In genomic region chr19:10106100-10106936, GRCh38 we compare ENCODE assay signal across 8 cellular contexts. TPM values are rescaled to one million over a fixed set of nuclear protein-coding genes. Genes with fewer than 3 reads are reported as not detected.
DNase-seq lines count a peak whose midpoint lies in the region; ATAC-seq and TF ChIP-seq lines count a peak whose summit lies in the region.

Gene PPAN, plus strand, starts transcription at chr19:10106362. Its CDS starts 33 bp downstream, at chr19:10106395.

- H4K91ac ChIP-seq in H9 (ENCODE audit: insufficient read length, low read depth, low read length): no peak within 1 kb of the TSS

- H3K14ac ChIP-seq in H9 (ENCODE audit: insufficient read depth, low read length): peak within 1 kb of the TSS; percentile 95

- H3K4ac ChIP-seq in H9 (ENCODE audit: low read depth, low read length): no peak within 1 kb of the TSS; the same call in 1 of the 2 replicates

- H3K23me2 ChIP-seq in H9 (ENCODE audit: insufficient read length, low read depth, low read length, poor library complexity, severe bottlenecking): peaks cover 7% of the 10 kb centered on the region

- peak; percentile 99 for DNase-seq in EH (ENCODE audit: low read depth)
- DNase-seq in H9: peak; percentile 97
- peak; percentile 100 for DNase-seq in MG63
- DNase-seq in SHP77 (lab: John Stamatoyannopoulos, UW): peak; percentile 93 to 98
- peak; percentile 94 for DNase-seq in activated T-helper 9 cell treated with anti-CD3 and anti-CD28 coated beads, Interleukin-2, amount 50 U/mL, for 16 hours (ENCODE audit: low read depth)
- DNase-seq in fibroblast of peridontal ligament (ENCODE audit: extremely low read depth): peak; percentile 97
- peak; percentile 99 for DNase-seq in natural killer cell treated with Interleukin-12 subunit alpha and Interleukin-12 subunit beta and Interleukin-15 and Interleukin-18, amount 100 ng/mL, for 72 hours (ENCODE audit: low spot score)
- peak; percentile 96 for DNase-seq in stimulated activated naive CD4-positive, alpha-beta T cell treated with Interleukin-2 at 50 U/mL for 16 hours (lab: John Stamatoyannopoulos, UW)

- peak within 1 kb of the TSS; percentile 89 for H3K4me3 ChIP-seq in MG63

- no peak within 1 kb of the TSS for H3K56ac ChIP-seq in H9 (ENCODE audit: insufficient read length, low read depth, low read length)

- no CpG with 5 or more reads among the region's 71 CpGs for WGBS in H9 (ENCODE audit: extremely low coverage, insufficient read length, low lambda C conversion rate)

- peaks cover 47% of the 10 kb centered on the region for H3K36me3 ChIP-seq in MG63

- H4K20me1 ChIP-seq in H9 (ENCODE audit: control insufficient read depth, insufficient read depth, insufficient read length): no peaks in the 10 kb centered on the region

- no peak within 1 kb of the TSS for H3K23ac ChIP-seq in H9 (ENCODE audit: insufficient read length, low read depth, low read length)

- no peaks in the 10 kb centered on the region; a peak in 1 of 5 replicates for H3K9me3 Mint-ChIP-seq in H9
- H3K9me3 Mint-ChIP-seq in natural killer cell treated with Interleukin-12 subunit alpha and Interleukin-12 subunit beta and Interleukin-15 and Interleukin-18, amount 100 ng/mL, for 72 hours: no peaks in the 10 kb centered on the region

- H2BK15ac ChIP-seq in H9 (ENCODE audit: low read depth, low read length): 0 out of 2 replicates have a peak within 1 kb of the TSS, but pooled peaks have one; percentile 31

- H3K27me3 ChIP-seq in H9 (ENCODE audit: insufficient read depth, low read length) (no peaks in the 10 kb centered on the region), MG63 (no peaks in the 10 kb centered on the region)

- TF ChIP-seq CTCF in H9 (conservative IDR thresholded peaks at IDR 0.05): no peak

- H2BK120ac ChIP-seq in H9 (ENCODE audit: low read depth, low read length, poor library complexity, severe bottlenecking): no peak within 1 kb of the TSS

- H2AFZ ChIP-seq in H9 (ENCODE audit: low read length): no peak within 1 kb of the TSS

- H3K36me3 Mint-ChIP-seq in H9 (ENCODE audit: insufficient read depth in 1 of 3, low read depth in 3 of 3): peaks cover 33 to 45% (median 45%) of the 10 kb centered on the region in 3 experiments
- peaks cover 8% of the 10 kb centered on the region for H3K36me3 Mint-ChIP-seq in natural killer cell treated with Interleukin-12 subunit alpha and Interleukin-12 subunit beta and Interleukin-15 and Interleukin-18, amount 100 ng/mL, for 72 hours

- H3K79me2 ChIP-seq in H9 (ENCODE audit: insufficient read depth, low read length): peaks cover 7% of the 10 kb centered on the region; the same call in 1 of the 2 replicates

- ATAC-seq in natural killer cell treated with Interleukin-12 subunit alpha and Interleukin-12 subunit beta and Interleukin-15 and Interleukin-18, amount 100 ng/mL, for 72 hours: peak; percentile 86 to 89

- peak within 1 kb of the TSS; percentile 90 to 94 for H3K4me3 Mint-ChIP-seq in H9
- peak within 1 kb of the TSS; percentile 96 for H3K4me3 Mint-ChIP-seq in natural killer cell treated with Interleukin-12 subunit alpha and Interleukin-12 subunit beta and Interleukin-15 and Interleukin-18, amount 100 ng/mL, for 72 hours

- H4K5ac ChIP-seq in H9 (ENCODE audit: insufficient read length, low read depth, low read length): peak within 1 kb of the TSS; percentile 2

- peaks cover 4 to 19% of the 10 kb centered on the region in 2 experiments; a peak in 3 of 4 replicates for H3K4me1 Mint-ChIP-seq in H9
- H3K4me1 Mint-ChIP-seq in natural killer cell treated with Interleukin-12 subunit alpha and Interleukin-12 subunit beta and Interleukin-15 and Interleukin-18, amount 100 ng/mL, for 72 hours (ENCODE audit: low read depth in 2 of 2): peaks cover 52 to 62% of the 10 kb centered on the region in 2 donors

- H3K27ac ChIP-seq in H9 (ENCODE audit: insufficient read length, low read depth, low read length): no peak within 1 kb of the TSS

- H3T11ph ChIP-seq in H9 (ENCODE audit: low read length): no peak within 1 kb of the TSS

- no peak within 1 kb of the TSS for H2BK12ac ChIP-seq in H9 (ENCODE audit: insufficient read length, low read depth, low read length)

- no peaks in the 10 kb centered on the region; the same call in 1 of the 2 replicates for H3K27me3 Mint-ChIP-seq in H9 (ENCODE audit: low read depth)
- H3K27me3 Mint-ChIP-seq in natural killer cell treated with Interleukin-12 subunit alpha and Interleukin-12 subunit beta and Interleukin-15 and Interleukin-18, amount 100 ng/mL, for 72 hours: no peaks in the 10 kb centered on the region

- peak within 1 kb of the TSS; percentile 80 for H3K9ac ChIP-seq in H9 (ENCODE audit: extremely low read depth, insufficient read length, low read length)

- no peak within 1 kb of the TSS for H2BK5ac ChIP-seq in H9 (ENCODE audit: insufficient read length, low read length)

- no peak within 1 kb of the TSS for H2AK5ac ChIP-seq in H9 (ENCODE audit: insufficient read length, low read length)

- H2BK20ac ChIP-seq in H9 (ENCODE audit: low read depth, low read length, poor library complexity, severe bottlenecking): no peak within 1 kb of the TSS

- peak within 1 kb of the TSS; percentile 88 for H3K4me2 ChIP-seq in H9 (ENCODE audit: insufficient read depth, insufficient read length, low read length)

- H3K27ac Mint-ChIP-seq in H9: peak within 1 kb of the TSS; percentile 37 to 96 (median 91); a peak in 5 of 7 replicates
- H3K27ac Mint-ChIP-seq in natural killer cell treated with Interleukin-12 subunit alpha and Interleukin-12 subunit beta and Interleukin-15 and Interleukin-18, amount 100 ng/mL, for 72 hours: peak within 1 kb of the TSS; percentile 95 to 100

- no peak within 1 kb of the TSS for H4K8ac ChIP-seq in H9 (replicated peaks; ENCODE audit: insufficient read length, low read depth, low read length)

- H3K9me3 ChIP-seq in H9 (ENCODE audit: control insufficient read depth, low read depth, low read length): no peaks in the 10 kb centered on the region
- no peaks in the 10 kb centered on the region for H3K9me3 ChIP-seq in MG63

- no peaks in the 10 kb centered on the region for H3K79me1 ChIP-seq in H9 (ENCODE audit: insufficient read depth, low read depth, low read length, poor library complexity, severe bottlenecking)

- no peaks in the 10 kb centered on the region; the same call in 1 of the 2 replicates for H3K4me1 ChIP-seq in H9 (ENCODE audit: insufficient read depth, low read length)

- H3K18ac ChIP-seq in H9 (ENCODE audit: insufficient read length, low read depth, low read length): peak within 1 kb of the TSS; percentile 97

RNA-seq across cellular contexts. Expression of gene PPAN, which starts in this region (rescaled TPM):
- total RNA-seq in H9 (2021): 150 and 157 TPM in 2 replicates
- total RNA-seq in MG63 (2014; rRNA removed; shearing (Covaris generic); ENCODE audit: low replicate concordance): 128 and 155 TPM in 2 replicates
- total RNA-seq in natural killer cell treated with Interleukin-12 subunit alpha and Interleukin-12 subunit beta and Interleukin-15 and Interleukin-18, amount 100 ng/mL, for 72 hours: 100 to 1,000 TPM; 114 to 178 TPM
